Comparison of ENCODE assay signal across 8 cellular contexts in genomic region chr17:77247048-77247541, GRCh38.
DNase-seq lines count a peak whose midpoint lies in the region; ATAC-seq lines count a peak whose summit lies in the region.

No MANE protein-coding gene starts in this region.

- DNase-seq in ELF-1 (ENCODE audit: low read depth, low spot score): peak; percentile 87
- DNase-seq in NCI-H226: peak; percentile 47
- DNase-seq in activated CD4-positive, CD25-positive, alpha-beta regulatory T cell (lab: John Stamatoyannopoulos, UW): peak; percentile 73 to 91 (median 84)
- peak in 56 of 61 donors; percentile 4 to 80 (median 56) for DNase-seq in caudate nucleus (lab: John Stamatoyannopoulos, UW)
- DNase-seq in islet precursor cell: peak; percentile 95
- peak; percentile 72 to 85 for DNase-seq in stimulated activated CD4-positive, alpha-beta T cell treated with anti-CD3 and anti-CD28 coated beads, Interleukin-12 subunit alpha, Interleukin-12 subunit beta, amount 100 ng/mL, for 24 hours (ENCODE audit: low read depth in 2 of 2)

- peak; percentile 47 for ATAC-seq in HG02981 (IDR thresholded peaks at IDR 0.05; ENCODE audit: unreplicated experiment)
- no peak for ATAC-seq in HG03097 (IDR thresholded peaks at IDR 0.05; ENCODE audit: low FRiP score, unreplicated experiment)

- no peak overlapping the region for H3K27ac ChIP-seq in caudate nucleus (ENCODE audit: low read depth, low read length)
